In genomic region chr12:95225645-95226212, GRCh38 we compare ENCODE assay signal across 15 cellular contexts. TPM values are rescaled to one million over a fixed set of nuclear protein-coding genes. Genes with fewer than 3 reads are reported as not detected.
DNase-seq lines count a peak whose midpoint lies in the region; ATAC-seq and TF ChIP-seq lines count a peak whose summit lies in the region.
"Had no signal": no experiment of that assay in that cellular context is flagged by ENCODE, and none has a peak within 500 bp of the region (broad histone marks: within the 10 kb centered on the region; RNA-seq: fewer than 3 reads in every experiment).

No MANE protein-coding gene starts in this region.

- H3K9me3 ChIP-seq in SK-N-MC (ENCODE audit: low read depth, low read length) (no peaks in the 10 kb centered on the region), thyroid gland (no peaks in the 10 kb centered on the region)
- H3K9me3 ChIP-seq: Caco-2 had no signal

- H3K4me1 ChIP-seq in GM23338 (ENCODE audit: insufficient read depth): 0 out of 2 replicates have a peak, but pooled peaks cover 12% of the 10 kb centered on the region
- H3K4me1 ChIP-seq in thyroid gland: peaks cover 68 to 86% of the 10 kb centered on the region in 2 donors

- H3K9ac ChIP-seq in SK-N-MC (ENCODE audit: insufficient read length): no peak overlapping the region

- H3K27ac ChIP-seq in GM23338 (ENCODE audit: low read depth): 0 out of 2 replicates have a peak overlapping the region, but pooled peaks have one; percentile 7
- peak overlapping the region; percentile 51; the same call in 1 of the 2 replicates for H3K27ac ChIP-seq in SK-N-MC
- H3K27ac ChIP-seq in thyroid gland: peak overlapping the region; percentile 85 to 100 (median 86)
- H3K27ac ChIP-seq: 22Rv1 had no signal

- H3K4me2 ChIP-seq in GM23338: no peak overlapping the region

- POLR2A ChIA-PET in activated CD4-positive, alpha-beta T cell treated with anti-CD3 and anti-CD28 coated beads, Interleukin-2, amount 10 ng/mL, durations not matched to agents 7 days and 5 days (lab: Charles Lee): interaction anchor here (0.6 kb wide), 1 partner anchor 113 kb away, joined by 4 read pairs; no protein-coding TSS in a partner anchor

- no peak for TF ChIP-seq POLR2A in thyroid gland (IDR thresholded peaks at IDR 0.05)

- no peaks in the 10 kb centered on the region for H3F3A ChIP-seq in GM23338 (replicated peaks; ENCODE audit: low read depth)

- peaks cover 3% of the 10 kb centered on the region for H3K4me1 Mint-ChIP-seq in activated CD4-positive, alpha-beta T cell treated with anti-CD3 and anti-CD28 coated beads, Interleukin-2, amount 10 ng/mL, durations not matched to agents 7 days and 5 days
- H3K4me1 Mint-ChIP-seq in GM23338: peaks cover 35% of the 10 kb centered on the region

- H3K4me3 Mint-ChIP-seq in activated CD4-positive, alpha-beta T cell treated with anti-CD3 and anti-CD28 coated beads, Interleukin-2, amount 10 ng/mL, durations not matched to agents 7 days and 5 days: no peak overlapping the region
- H3K4me3 Mint-ChIP-seq in GM23338: no peak overlapping the region
- H3K4me3 Mint-ChIP-seq: CD14-positive monocyte, IgD-negative memory B cell had no signal

- no peak for ATAC-seq in GM23338
- no peak for ATAC-seq in HG02938 (IDR thresholded peaks at IDR 0.05; ENCODE audit: unreplicated experiment)

- peak overlapping the region; percentile 13 for H3K27ac Mint-ChIP-seq in activated CD4-positive, alpha-beta T cell treated with anti-CD3 and anti-CD28 coated beads, Interleukin-2, amount 10 ng/mL, durations not matched to agents 7 days and 5 days
- no peak overlapping the region for H3K27ac Mint-ChIP-seq in GM23338

- TF ChIP-seq CTCF in GM23338 (conservative IDR thresholded peaks at IDR 0.05; ENCODE audit: low read depth in 2 of 2) (no peak), thyroid gland (IDR thresholded peaks at IDR 0.05) (no peak)

- 96 to 100% methylated on average over 1 of the region's 1 CpG for WGBS in thyroid gland, 2 donors

- H3K4me3 ChIP-seq in GM23338: no peak overlapping the region
- no peak overlapping the region for H3K4me3 ChIP-seq in SK-N-MC
- H3K4me3 ChIP-seq in thyroid gland (replicated peaks in 1 of 3): no peak overlapping the region

- intact Hi-C loops in thyroid gland (cut with DNase I): no loop called here

- H3K9me3 Mint-ChIP-seq in activated CD4-positive, alpha-beta T cell treated with anti-CD3 and anti-CD28 coated beads, Interleukin-2, amount 10 ng/mL, durations not matched to agents 7 days and 5 days: peaks cover 2% of the 10 kb centered on the region
- no peaks in the 10 kb centered on the region for H3K9me3 Mint-ChIP-seq in GM23338
- H3K9me3 Mint-ChIP-seq: CD14-positive monocyte; CD8-positive, alpha-beta memory T cell; IgD-negative memory B cell had no signal

- H3K36me3 ChIP-seq in GM23338 (ENCODE audit: insufficient read depth) (no peaks in the 10 kb centered on the region), SK-N-MC (ENCODE audit: insufficient read depth, low read length) (peaks cover 19% of the 10 kb centered on the region), thyroid gland (no peaks in the 10 kb centered on the region)

- CTCF ChIA-PET in activated CD4-positive, alpha-beta T cell treated with anti-CD3 and anti-CD28 coated beads, Interleukin-2, amount 10 ng/mL, durations not matched to agents 7 days and 5 days (lab: Charles Lee): interaction anchor here (0.8 to 1.3 kb wide), 3 partner anchors 8 to 345 kb away, joined by 4 to 6 read pairs (median 5); partner anchors contain the start of genes FGD6 and VEZT

- H3K79me2 ChIP-seq in GM23338 (replicated peaks; ENCODE audit: insufficient read depth): peaks cover 100% of the 10 kb centered on the region

- H3K27me3 ChIP-seq in GM23338 (ENCODE audit: insufficient read depth) (no peaks in the 10 kb centered on the region), thyroid gland (no peaks in the 10 kb centered on the region)

- no peak for DNase-seq in activated CD4-positive, alpha-beta T cell treated with anti-CD3 and anti-CD28 coated beads, Interleukin-2, amount 10 ng/mL, durations not matched to agents 7 days and 5 days
- no peak for DNase-seq in activated CD4-positive, alpha-beta T cell treated with anti-CD3 and anti-CD28 coated beads for 1 hour
- DNase-seq in GM23338 (ENCODE audit: low spot score) (no peak), SK-N-MC (ENCODE audit: low read depth, low spot score) (no peak), thyroid gland (no peak), GM03348 (ENCODE audit: low spot score) (no peak)
- DNase-seq: Caco-2; CD8-positive, alpha-beta memory T cell; DMS53; GF-D8; HCEC 1CT had no signal

- H3K36me3 Mint-ChIP-seq in activated CD4-positive, alpha-beta T cell treated with anti-CD3 and anti-CD28 coated beads, Interleukin-2, amount 10 ng/mL, durations not matched to agents 7 days and 5 days (ENCODE audit: low read depth): peaks cover 9% of the 10 kb centered on the region
- peaks cover 16% of the 10 kb centered on the region for H3K36me3 Mint-ChIP-seq in GM23338 (ENCODE audit: low read depth)

- no peak overlapping the region for H2AFZ ChIP-seq in GM23338

- H3K9me2 ChIP-seq in GM23338 (ENCODE audit: insufficient read depth): no peaks in the 10 kb centered on the region

- H3K27me3 Mint-ChIP-seq in activated CD4-positive, alpha-beta T cell treated with anti-CD3 and anti-CD28 coated beads, Interleukin-2, amount 10 ng/mL, durations not matched to agents 7 days and 5 days: no peaks in the 10 kb centered on the region
- peaks cover 7% of the 10 kb centered on the region for H3K27me3 Mint-ChIP-seq in GM23338 (ENCODE audit: insufficient read depth, low read depth, poor library complexity)
- H3K27me3 Mint-ChIP-seq: CD8-positive, alpha-beta memory T cell; IgD-negative memory B cell had no signal

- H4K20me1 ChIP-seq in GM23338 (replicated peaks; ENCODE audit: insufficient read depth): peaks cover 22% of the 10 kb centered on the region; the same call in 1 of the 2 replicates

TF ChIP-seq in GM23338, 12 proteins besides CTCF, POLR2A, EP300 and RAD21:
- TF ChIP-seq NANOG (IDR thresholded peaks at IDR 0.05; ENCODE audit: borderline replicate concordance): no peak
- no peak for TF ChIP-seq ZNF114 (CRISPR knock-in tag; IDR thresholded peaks at IDR 0.05)
- no peak for TF ChIP-seq EZH2 (IDR thresholded peaks at IDR 0.05; ENCODE audit: low read depth, unreplicated experiment)
- no peak for TF ChIP-seq POLR2AphosphoS5 (IDR thresholded peaks at IDR 0.05; ENCODE audit: low read depth)

RNA-seq across cellular contexts. Expression of gene VEZT, which starts 8.1 kb away (rescaled TPM):
- total RNA-seq in activated CD4-positive, alpha-beta T cell treated with anti-CD3 and anti-CD28 coated beads, Interleukin-2, amount 10 ng/mL, durations not matched to agents 7 days and 5 days: 10 to 100 TPM; 33.3 to 41.7 TPM
- 51.5 and 51.9 TPM in 2 replicates for total RNA-seq in GM23338 (2014; rRNA removed; shearing (Covaris generic))
- 28.2 and 34.2 TPM in 2 replicates for polyA plus RNA-seq in GM23338 (2016; fragmentation: Nextera tagmentation; extraction: Ambion mirVana)
- 100 to 1,000 TPM; 101 to 186 (median 160) TPM for total RNA-seq in thyroid gland

RNA-seq across cellular contexts. Expression of gene FGD6, which starts 8.5 kb away (rescaled TPM):
- under 1 TPM; 0.56 to 0.69 TPM for total RNA-seq in activated CD4-positive, alpha-beta T cell treated with anti-CD3 and anti-CD28 coated beads, Interleukin-2, amount 10 ng/mL, durations not matched to agents 7 days and 5 days
- total RNA-seq in GM23338 (2014; rRNA removed; shearing (Covaris generic)): 24.0 and 32.4 TPM in 2 replicates
- 11.9 and 12.9 TPM in 2 replicates for polyA plus RNA-seq in GM23338 (2016; fragmentation: Nextera tagmentation; extraction: Ambion mirVana)
- total RNA-seq in thyroid gland: 10 to 100 TPM; 27.1 to 33.7 (median 30.8) TPM

Comparison
In these comparisons a context has a peak if more than half of its experiments do, and no peak if none do; other contexts are left out.
1. H3K27ac ChIP-seq: peak in every context shown above with its lines; median percentile 86 in thyroid gland; 51 in SK-N-MC; 7 in GM23338.
2. RNA of gene FGD6, which starts 8.5 kb away (total RNA-seq): 24.0 to 32.4 TPM in GM23338 and 27.1 to 33.7 TPM in thyroid gland; 0.56 to 0.69 TPM in activated CD4-positive, alpha-beta T cell treated with anti-CD3 and anti-CD28 coated beads, Interleukin-2, amount 10 ng/mL, durations not matched to agents 7 days and 5 days; every median in the first group is over 10 times any median in the second.